In the genomic region with DNA sequence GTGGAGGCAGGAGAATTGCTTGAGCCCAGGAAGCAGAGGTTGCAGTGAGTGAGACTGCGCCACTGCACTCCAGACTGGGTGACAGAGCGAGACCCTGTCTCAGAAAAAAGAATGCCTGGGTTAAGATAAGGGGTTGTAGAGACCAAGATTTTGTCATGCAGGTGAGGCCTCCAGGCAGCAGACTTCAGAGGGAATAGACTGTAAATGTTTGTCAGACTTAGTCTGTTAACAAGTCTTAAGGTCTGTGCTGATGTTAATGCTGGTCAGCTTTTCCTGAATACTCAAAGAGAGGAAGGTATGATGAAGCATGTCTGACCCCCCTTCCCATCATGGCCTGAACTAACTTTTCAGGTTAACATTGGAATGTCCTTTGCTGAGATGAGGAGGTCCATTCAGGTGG, we compare ENCODE assay signal across 25 cellular contexts.
A peak's percentile ranks its signal among the peaks of the same experiment; 100 is the strongest.
DNase-seq lines count a peak whose midpoint lies in the region; ATAC-seq and TF ChIP-seq lines count a peak whose summit lies in the region.
"Had no signal": no experiment of that assay in that cellular context is flagged by ENCODE, and none has a peak within 500 bp of the region (broad histone marks: within the 10 kb centered on the region; RNA-seq: fewer than 3 reads in every experiment).

No MANE protein-coding gene starts in this region.

- H3K4me1 ChIP-seq in cardiac muscle cell (ENCODE audit: low read depth): peaks cover 16% of the 10 kb centered on the region

- H3K27me3 Mint-ChIP-seq in IgD-negative memory B cell (no peaks in the 10 kb centered on the region), memory B cell (no peaks in the 10 kb centered on the region)
- H3K27me3 Mint-ChIP-seq: CD4-positive, alpha-beta T cell had no signal

- no peaks in the 10 kb centered on the region for H3K9me3 ChIP-seq in cardiac muscle cell (ENCODE audit: low read depth)
- H3K9me3 ChIP-seq: Peyer's patch had no signal

- H3K4me1 Mint-ChIP-seq in IgD-negative memory B cell (peaks cover 45 to 55% (median 46%) of the 10 kb centered on the region in 3 donors), memory B cell (peaks cover 38% of the 10 kb centered on the region)

- H3K27me3 ChIP-seq in cardiac muscle cell: no peaks in the 10 kb centered on the region
- H3K27me3 ChIP-seq: Peyer's patch had no signal

- H3K36me3 ChIP-seq in cardiac muscle cell: no peaks in the 10 kb centered on the region
- H3K36me3 ChIP-seq: Peyer's patch had no signal

- TF ChIP-seq CTCF in cardiac muscle cell (IDR thresholded peaks at IDR 0.05; ENCODE audit: low read depth, low read length): no peak

- H3K4me3 Mint-ChIP-seq in IgD-negative memory B cell (peak overlapping the region in 1 of 4 donors; percentile 86), memory B cell (no peak overlapping the region)
- H3K4me3 Mint-ChIP-seq: CD4-positive, alpha-beta T cell had no signal

- intact Hi-C loops in Right ventricle myocardium inferior (cut with DNase I): no loop called here

- peak overlapping the region; percentile 81 for H3K27ac ChIP-seq in cardiac muscle cell

- ATAC-seq in Right ventricle myocardium inferior (no peak), memory B cell (ENCODE audit: low read depth) (no peak), HG02885 (IDR thresholded peaks at IDR 0.05; ENCODE audit: poor library complexity, unreplicated experiment) (no peak)
- ATAC-seq: HCT116 had no signal

- DNase-seq in cardiac muscle cell (ENCODE audit: low read depth in 1 of 2, low spot score in 1 of 2) (no peak), Right ventricle myocardium inferior (ENCODE audit: missing footprints) (no peak), memory B cell (ENCODE audit: low spot score in 2 of 2) (no peak), glomerular visceral epithelial cell (ENCODE audit: extremely low spot score) (no peak), mesenteric fat pad (ENCODE audit: low spot score) (no peak)
- no peak for DNase-seq in activated CD4-positive, alpha-beta T cell treated with anti-CD3 and anti-CD28 coated beads, Interleukin-2, amount 50 U/mL, for 1 hour
- DNase-seq: 8988T; ACHN; CD4-positive, alpha-beta T cell; DMS53; GF-D8; KG1; NCI-H1048; NCI-H1417; NCI-H1694; NCI-H2029 treated with DMSO at 0.1 percent for 48 hours; NCI-H2227 treated with DMSO at 0.1 percent for 48 hours; NCI-H526 treated with DMSO at 0.1 percent for 48 hours; SIG-M5; SW 1271 had no signal

- H3K9me3 Mint-ChIP-seq in IgD-negative memory B cell (no peaks in the 10 kb centered on the region), memory B cell (no peaks in the 10 kb centered on the region)
- H3K9me3 Mint-ChIP-seq: CD4-positive, alpha-beta T cell had no signal

- H3K27ac Mint-ChIP-seq in IgD-negative memory B cell (peak overlapping the region in 2 of 3 donors; percentile 15 to 85), memory B cell (peak overlapping the region; percentile 77)
- H3K27ac Mint-ChIP-seq: CD4-positive, alpha-beta T cell had no signal

- no peak overlapping the region for H3K4me3 ChIP-seq in cardiac muscle cell
- H3K4me3 ChIP-seq: Peyer's patch, SK-N-MC had no signal

- H3K36me3 Mint-ChIP-seq in IgD-negative memory B cell (no peaks in the 10 kb centered on the region), memory B cell (no peaks in the 10 kb centered on the region)
